8 cellular contexts compared by ENCODE assay signal in genomic region chr12:127280393-127281275, GRCh38.
DNase-seq lines count a peak whose midpoint lies in the region; TF ChIP-seq lines count a peak whose summit lies in the region.

No MANE protein-coding gene starts in this region.

- peak; percentile 49 to 65 for DNase-seq in NCI-H2081 (lab: John Stamatoyannopoulos, UW)
- no peak for DNase-seq in NCI-H2081 treated with DMSO at 0.1 percent for 48 hours (lab: John Stamatoyannopoulos, UW)
- peak; percentile 51 for DNase-seq in activated CD8-positive, alpha-beta memory T cell treated with anti-CD3 and anti-CD28 coated beads, Interleukin-2, amount 50 U/mL, for 4 hours
- no peak for DNase-seq in fibroblast of lung (ENCODE audit: low read depth in 2 of 2)
- DNase-seq in prostate gland (ENCODE audit: low spot score): no peak
- no peak for DNase-seq in COR-L47 (lab: John Stamatoyannopoulos, UW)
- no peak for DNase-seq in medulla oblongata (ENCODE audit: extremely low spot score)

- no peaks in the 10 kb centered on the region for H4K20me1 ChIP-seq in fibroblast of lung (ENCODE audit: control insufficient read depth, extremely low read depth, insufficient read depth, low read length)

- TF ChIP-seq POLR2A in prostate gland (IDR thresholded peaks at IDR 0.05): no peak

- H3K9me3 ChIP-seq in HUES6 (ENCODE audit: control insufficient read depth, insufficient read depth, low read depth, low read length) (no peaks in the 10 kb centered on the region), fibroblast of lung (ENCODE audit: control insufficient read depth, insufficient read depth, low read depth, low read length) (no peaks in the 10 kb centered on the region), prostate gland (no peaks in the 10 kb centered on the region)

- no peaks in the 10 kb centered on the region for H3K36me3 ChIP-seq in HUES6 (ENCODE audit: control insufficient read depth, insufficient read depth, low read length)
- no peaks in the 10 kb centered on the region for H3K36me3 ChIP-seq in fibroblast of lung (ENCODE audit: control insufficient read depth, insufficient read depth, low read length)
- no peaks in the 10 kb centered on the region for H3K36me3 ChIP-seq in prostate gland

- WGBS in prostate gland: 15% methylated on average over 43 of the region's 43 CpGs

- no peaks in the 10 kb centered on the region for H3K4me1 ChIP-seq in HUES6 (ENCODE audit: control insufficient read depth, insufficient read depth, low read length)
- H3K4me1 ChIP-seq in fibroblast of lung (ENCODE audit: control insufficient read depth, extremely low read depth, insufficient read depth, low read length): peaks cover 6% of the 10 kb centered on the region
- H3K4me1 ChIP-seq in prostate gland (replicated peaks): no peaks in the 10 kb centered on the region

- H2AFZ ChIP-seq in fibroblast of lung (ENCODE audit: low read length): no peak overlapping the region

- H3K9ac ChIP-seq in HUES6 (ENCODE audit: low read length): no peak overlapping the region
- no peak overlapping the region for H3K9ac ChIP-seq in fibroblast of lung (ENCODE audit: insufficient read depth, low read length)

- intact Hi-C loops in prostate gland (cut with DNase I): no loop called here

- H3K27me3 ChIP-seq in HUES6 (ENCODE audit: control insufficient read depth, insufficient read depth, low read length) (peaks cover 51% of the 10 kb centered on the region), fibroblast of lung (ENCODE audit: control insufficient read depth, insufficient read depth, low read length) (no peaks in the 10 kb centered on the region), prostate gland (replicated peaks; ENCODE audit: insufficient read depth) (no peaks in the 10 kb centered on the region)

- no peaks in the 10 kb centered on the region for H3K79me2 ChIP-seq in fibroblast of lung (ENCODE audit: control insufficient read depth, insufficient read depth, low read length)

- peak overlapping the region; percentile 29; the same call in 1 of the 2 replicates for H3K4me3 ChIP-seq in HUES6 (ENCODE audit: low read depth, low read length)
- no peak overlapping the region for H3K4me3 ChIP-seq in fibroblast of lung (replicated peaks in 1 of 4; ENCODE audit: control extremely low read depth in 1 of 4, insufficient read depth in 1 of 4, low read depth in 3 of 4, low read length in 4 of 4)
- no peak overlapping the region for H3K4me3 ChIP-seq in prostate gland

- H3K27ac ChIP-seq in HUES6 (ENCODE audit: low read depth, low read length) (no peak overlapping the region), fibroblast of lung (ENCODE audit: insufficient read depth, low read length) (no peak overlapping the region), prostate gland (no peak overlapping the region)

- TF ChIP-seq CTCF in fibroblast of lung (conservative IDR thresholded peaks at IDR 0.05 in 1 of 2, IDR thresholded peaks at IDR 0.05 in 1 of 2; ENCODE audit: low read depth in 1 of 2, low read length in 2 of 2) (peak; percentile 29 to 55), prostate gland (IDR thresholded peaks at IDR 0.05) (peak; percentile 25 to 64 (median 44))

- no peak overlapping the region for H3K4me2 ChIP-seq in fibroblast of lung (ENCODE audit: extremely low read depth, insufficient read depth, low read length)

Comparison
In these comparisons a context has a peak if more than half of its experiments do, and no peak if none do; other contexts are left out.
1. DNase-seq: peak in NCI-H2081 (2 of 2) and activated CD8-positive, alpha-beta memory T cell treated with anti-CD3 and anti-CD28 coated beads, Interleukin-2, amount 50 U/mL, for 4 hours (single experiment); none in NCI-H2081 treated with DMSO at 0.1 percent for 48 hours (single experiment), fibroblast of lung (0 of 2), prostate gland (single experiment), COR-L47 (single experiment) and medulla oblongata (single experiment).